1 cellular context compared by ENCODE assay signal in the genomic region with DNA sequence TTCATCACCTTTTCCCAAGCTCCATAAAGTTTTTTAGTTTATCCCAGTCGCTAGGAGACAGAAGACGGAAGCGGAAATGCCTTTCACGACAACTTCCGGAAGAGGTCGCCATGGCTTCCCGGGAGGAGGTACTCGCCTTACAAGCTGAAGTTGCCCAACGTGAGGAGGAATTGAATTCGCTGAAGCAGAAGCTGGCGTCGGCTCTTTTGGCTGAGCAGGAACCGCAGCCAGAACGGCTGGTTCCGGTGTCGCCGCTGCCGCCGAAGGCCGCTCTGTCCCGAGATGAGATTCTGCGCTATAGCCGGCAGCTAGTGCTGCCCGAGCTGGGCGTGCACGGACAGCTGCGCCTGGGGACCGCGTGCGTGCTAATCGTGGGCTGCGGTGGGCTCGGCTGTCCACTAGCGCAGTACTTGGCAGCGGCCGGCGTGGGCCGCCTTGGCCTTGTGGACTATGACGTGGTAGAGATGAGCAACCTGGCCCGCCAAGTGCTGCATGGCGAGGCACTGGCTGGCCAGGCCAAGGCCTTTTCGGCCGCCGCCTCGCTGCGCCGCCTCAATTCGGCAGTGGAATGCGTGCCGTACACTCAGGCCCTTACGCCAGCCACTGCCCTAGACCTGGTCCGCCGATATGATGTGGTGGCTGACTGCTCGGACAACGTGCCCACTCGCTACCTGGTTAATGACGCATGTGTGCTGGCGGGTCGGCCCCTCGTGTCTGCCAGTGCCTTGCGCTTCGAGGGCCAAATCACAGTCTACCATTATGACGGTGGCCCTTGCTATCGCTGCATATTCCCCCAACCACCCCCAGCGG.
TF ChIP-seq lines count a peak whose summit lies in the region.

A gene with protein sequence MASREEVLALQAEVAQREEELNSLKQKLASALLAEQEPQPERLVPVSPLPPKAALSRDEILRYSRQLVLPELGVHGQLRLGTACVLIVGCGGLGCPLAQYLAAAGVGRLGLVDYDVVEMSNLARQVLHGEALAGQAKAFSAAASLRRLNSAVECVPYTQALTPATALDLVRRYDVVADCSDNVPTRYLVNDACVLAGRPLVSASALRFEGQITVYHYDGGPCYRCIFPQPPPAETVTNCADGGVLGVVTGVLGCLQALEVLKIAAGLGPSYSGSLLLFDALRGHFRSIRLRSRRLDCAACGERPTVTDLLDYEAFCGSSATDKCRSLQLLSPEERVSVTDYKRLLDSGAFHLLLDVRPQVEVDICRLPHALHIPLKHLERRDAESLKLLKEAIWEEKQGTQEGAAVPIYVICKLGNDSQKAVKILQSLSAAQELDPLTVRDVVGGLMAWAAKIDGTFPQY (plus strand): TSS at position 86 of the 810 bp plus-strand sequence. CDS start 25 bp downstream, at position 111.

TF ChIP-seq in HepG2, 621 proteins besides CTCF, POLR2A, EP300 and RAD21 (continued from another document and continues in another):
- TF ChIP-seq, protein P1, sequence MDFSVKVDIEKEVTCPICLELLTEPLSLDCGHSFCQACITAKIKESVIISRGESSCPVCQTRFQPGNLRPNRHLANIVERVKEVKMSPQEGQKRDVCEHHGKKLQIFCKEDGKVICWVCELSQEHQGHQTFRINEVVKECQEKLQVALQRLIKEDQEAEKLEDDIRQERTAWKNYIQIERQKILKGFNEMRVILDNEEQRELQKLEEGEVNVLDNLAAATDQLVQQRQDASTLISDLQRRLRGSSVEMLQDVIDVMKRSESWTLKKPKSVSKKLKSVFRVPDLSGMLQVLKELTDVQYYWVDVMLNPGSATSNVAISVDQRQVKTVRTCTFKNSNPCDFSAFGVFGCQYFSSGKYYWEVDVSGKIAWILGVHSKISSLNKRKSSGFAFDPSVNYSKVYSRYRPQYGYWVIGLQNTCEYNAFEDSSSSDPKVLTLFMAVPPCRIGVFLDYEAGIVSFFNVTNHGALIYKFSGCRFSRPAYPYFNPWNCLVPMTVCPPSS (IDR thresholded peaks at IDR 0.05) = no peak
- no peak; the same call in 1 of the 2 replicates for TF ChIP-seq FOXO1 (CRISPR knock-in tag; IDR thresholded peaks at IDR 0.05)
- peak; percentile 9; the same call in 1 of the 2 replicates for TF ChIP-seq MYNN (CRISPR knock-in tag; IDR thresholded peaks at IDR 0.05; ENCODE audit: low read depth)
- TF ChIP-seq, protein P2, sequence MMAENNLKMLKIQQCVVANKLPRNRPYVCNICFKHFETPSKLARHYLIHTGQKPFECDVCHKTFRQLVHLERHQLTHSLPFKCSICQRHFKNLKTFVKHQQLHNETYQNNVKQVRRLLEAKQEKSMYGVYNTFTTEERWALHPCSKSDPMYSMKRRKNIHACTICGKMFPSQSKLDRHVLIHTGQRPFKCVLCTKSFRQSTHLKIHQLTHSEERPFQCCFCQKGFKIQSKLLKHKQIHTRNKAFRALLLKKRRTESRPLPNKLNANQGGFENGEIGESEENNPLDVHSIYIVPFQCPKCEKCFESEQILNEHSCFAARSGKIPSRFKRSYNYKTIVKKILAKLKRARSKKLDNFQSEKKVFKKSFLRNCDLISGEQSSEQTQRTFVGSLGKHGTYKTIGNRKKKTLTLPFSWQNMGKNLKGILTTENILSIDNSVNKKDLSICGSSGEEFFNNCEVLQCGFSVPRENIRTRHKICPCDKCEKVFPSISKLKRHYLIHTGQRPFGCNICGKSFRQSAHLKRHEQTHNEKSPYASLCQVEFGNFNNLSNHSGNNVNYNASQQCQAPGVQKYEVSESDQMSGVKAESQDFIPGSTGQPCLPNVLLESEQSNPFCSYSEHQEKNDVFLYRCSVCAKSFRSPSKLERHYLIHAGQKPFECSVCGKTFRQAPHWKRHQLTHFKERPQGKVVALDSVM (CRISPR knock-in tag; IDR thresholded peaks at IDR 0.05) = no peak
- TF ChIP-seq, protein P3, sequence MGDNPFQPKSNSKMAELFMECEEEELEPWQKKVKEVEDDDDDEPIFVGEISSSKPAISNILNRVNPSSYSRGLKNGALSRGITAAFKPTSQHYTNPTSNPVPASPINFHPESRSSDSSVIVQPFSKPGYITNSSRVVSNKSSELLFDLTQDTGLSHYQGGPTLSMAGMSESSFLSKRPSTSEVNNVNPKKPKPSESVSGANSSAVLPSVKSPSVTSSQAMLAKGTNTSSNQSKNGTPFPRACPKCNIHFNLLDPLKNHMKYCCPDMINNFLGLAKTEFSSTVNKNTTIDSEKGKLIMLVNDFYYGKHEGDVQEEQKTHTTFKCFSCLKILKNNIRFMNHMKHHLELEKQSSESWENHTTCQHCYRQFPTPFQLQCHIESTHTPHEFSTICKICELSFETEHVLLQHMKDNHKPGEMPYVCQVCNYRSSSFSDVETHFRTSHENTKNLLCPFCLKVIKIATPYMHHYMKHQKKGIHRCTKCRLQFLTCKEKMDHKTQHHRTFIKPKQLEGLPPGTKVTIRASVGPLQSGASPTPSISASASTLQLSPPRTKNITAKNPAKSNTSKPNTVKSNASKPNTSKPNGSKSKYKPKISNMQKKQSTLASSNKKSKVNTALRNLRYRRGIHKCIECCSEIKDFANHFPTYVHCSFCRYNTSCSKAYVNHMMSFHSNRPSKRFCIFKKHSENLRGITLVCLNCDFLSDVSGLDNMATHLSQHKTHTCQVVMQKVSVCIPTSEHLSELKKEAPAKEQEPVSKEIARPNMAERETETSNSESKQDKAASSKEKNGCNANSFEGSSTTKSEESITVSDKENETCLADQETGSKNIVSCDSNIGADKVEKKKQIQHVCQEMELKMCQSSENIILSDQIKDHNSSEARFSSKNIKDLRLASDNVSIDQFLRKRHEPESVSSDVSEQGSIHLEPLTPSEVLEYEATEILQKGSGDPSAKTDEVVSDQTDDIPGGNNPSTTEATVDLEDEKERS (CRISPR knock-in tag; IDR thresholded peaks at IDR 0.05) = no peak; the same call in 1 of the 2 replicates
- TF ChIP-seq KLF11 (CRISPR knock-in tag; IDR thresholded peaks at IDR 0.05) = no peak; the same call in 1 of the 2 replicates
- no peak for TF ChIP-seq ZNF282 (IDR thresholded peaks at IDR 0.05; ENCODE audit: partially characterized antibody)
- peak; percentile 72 for TF ChIP-seq GABPA (IDR thresholded peaks at IDR 0.05; ENCODE audit: low read depth, low read length)
- TF ChIP-seq GABPA (CRISPR knock-in tag; IDR thresholded peaks at IDR 0.05; ENCODE audit: low read depth) = peak; percentile 96
- TF ChIP-seq, protein P4, sequence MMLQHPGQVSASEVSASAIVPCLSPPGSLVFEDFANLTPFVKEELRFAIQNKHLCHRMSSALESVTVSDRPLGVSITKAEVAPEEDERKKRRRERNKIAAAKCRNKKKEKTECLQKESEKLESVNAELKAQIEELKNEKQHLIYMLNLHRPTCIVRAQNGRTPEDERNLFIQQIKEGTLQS (CRISPR knock-in tag; IDR thresholded peaks at IDR 0.05) = peak; percentile 66
- TF ChIP-seq ZNF205 (CRISPR knock-in tag; IDR thresholded peaks at IDR 0.05) = no peak
- peak; percentile 10 for TF ChIP-seq ZNF749 (CRISPR knock-in tag; IDR thresholded peaks at IDR 0.05; ENCODE audit: borderline replicate concordance)
- TF ChIP-seq ZKSCAN8 (CRISPR knock-in tag; IDR thresholded peaks at IDR 0.05; ENCODE audit: borderline replicate concordance) = peak; percentile 41; the same call in 1 of the 2 replicates
- TF ChIP-seq ZNF234 (CRISPR knock-in tag; conservative IDR thresholded peaks at IDR 0.05) = no peak; the same call in 1 of the 2 replicates
- no peak; the same call in none of the 2 replicates for TF ChIP-seq ARHGAP35 (CRISPR knock-in tag; IDR thresholded peaks at IDR 0.05; ENCODE audit: borderline replicate concordance)
- peak; percentile 62; the same call in 1 of the 2 replicates for TF ChIP-seq ZNF607 (CRISPR knock-in tag; IDR thresholded peaks at IDR 0.05; ENCODE audit: borderline replicate concordance)
- no peak for TF ChIP-seq JUNB (CRISPR knock-in tag; IDR thresholded peaks at IDR 0.05; ENCODE audit: borderline replicate concordance)
- TF ChIP-seq ZNF720 (CRISPR knock-in tag; IDR thresholded peaks at IDR 0.05) = no peak; the same call in 1 of the 2 replicates
- TF ChIP-seq, protein P5, sequence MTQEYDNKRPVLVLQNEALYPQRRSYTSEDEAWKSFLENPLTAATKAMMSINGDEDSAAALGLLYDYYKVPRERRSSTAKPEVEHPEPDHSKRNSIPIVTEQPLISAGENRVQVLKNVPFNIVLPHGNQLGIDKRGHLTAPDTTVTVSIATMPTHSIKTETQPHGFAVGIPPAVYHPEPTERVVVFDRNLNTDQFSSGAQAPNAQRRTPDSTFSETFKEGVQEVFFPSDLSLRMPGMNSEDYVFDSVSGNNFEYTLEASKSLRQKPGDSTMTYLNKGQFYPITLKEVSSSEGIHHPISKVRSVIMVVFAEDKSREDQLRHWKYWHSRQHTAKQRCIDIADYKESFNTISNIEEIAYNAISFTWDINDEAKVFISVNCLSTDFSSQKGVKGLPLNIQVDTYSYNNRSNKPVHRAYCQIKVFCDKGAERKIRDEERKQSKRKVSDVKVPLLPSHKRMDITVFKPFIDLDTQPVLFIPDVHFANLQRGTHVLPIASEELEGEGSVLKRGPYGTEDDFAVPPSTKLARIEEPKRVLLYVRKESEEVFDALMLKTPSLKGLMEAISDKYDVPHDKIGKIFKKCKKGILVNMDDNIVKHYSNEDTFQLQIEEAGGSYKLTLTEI (CRISPR knock-in tag; conservative IDR thresholded peaks at IDR 0.05) = no peak
- no peak for TF ChIP-seq SOX13 (IDR thresholded peaks at IDR 0.05)
- TF ChIP-seq SOX13 (CRISPR knock-in tag; conservative IDR thresholded peaks at IDR 0.05 in 1 of 2, IDR thresholded peaks at IDR 0.05 in 1 of 2) = no peak; a peak in 1 of 4 replicates
- TF ChIP-seq, protein P6, sequence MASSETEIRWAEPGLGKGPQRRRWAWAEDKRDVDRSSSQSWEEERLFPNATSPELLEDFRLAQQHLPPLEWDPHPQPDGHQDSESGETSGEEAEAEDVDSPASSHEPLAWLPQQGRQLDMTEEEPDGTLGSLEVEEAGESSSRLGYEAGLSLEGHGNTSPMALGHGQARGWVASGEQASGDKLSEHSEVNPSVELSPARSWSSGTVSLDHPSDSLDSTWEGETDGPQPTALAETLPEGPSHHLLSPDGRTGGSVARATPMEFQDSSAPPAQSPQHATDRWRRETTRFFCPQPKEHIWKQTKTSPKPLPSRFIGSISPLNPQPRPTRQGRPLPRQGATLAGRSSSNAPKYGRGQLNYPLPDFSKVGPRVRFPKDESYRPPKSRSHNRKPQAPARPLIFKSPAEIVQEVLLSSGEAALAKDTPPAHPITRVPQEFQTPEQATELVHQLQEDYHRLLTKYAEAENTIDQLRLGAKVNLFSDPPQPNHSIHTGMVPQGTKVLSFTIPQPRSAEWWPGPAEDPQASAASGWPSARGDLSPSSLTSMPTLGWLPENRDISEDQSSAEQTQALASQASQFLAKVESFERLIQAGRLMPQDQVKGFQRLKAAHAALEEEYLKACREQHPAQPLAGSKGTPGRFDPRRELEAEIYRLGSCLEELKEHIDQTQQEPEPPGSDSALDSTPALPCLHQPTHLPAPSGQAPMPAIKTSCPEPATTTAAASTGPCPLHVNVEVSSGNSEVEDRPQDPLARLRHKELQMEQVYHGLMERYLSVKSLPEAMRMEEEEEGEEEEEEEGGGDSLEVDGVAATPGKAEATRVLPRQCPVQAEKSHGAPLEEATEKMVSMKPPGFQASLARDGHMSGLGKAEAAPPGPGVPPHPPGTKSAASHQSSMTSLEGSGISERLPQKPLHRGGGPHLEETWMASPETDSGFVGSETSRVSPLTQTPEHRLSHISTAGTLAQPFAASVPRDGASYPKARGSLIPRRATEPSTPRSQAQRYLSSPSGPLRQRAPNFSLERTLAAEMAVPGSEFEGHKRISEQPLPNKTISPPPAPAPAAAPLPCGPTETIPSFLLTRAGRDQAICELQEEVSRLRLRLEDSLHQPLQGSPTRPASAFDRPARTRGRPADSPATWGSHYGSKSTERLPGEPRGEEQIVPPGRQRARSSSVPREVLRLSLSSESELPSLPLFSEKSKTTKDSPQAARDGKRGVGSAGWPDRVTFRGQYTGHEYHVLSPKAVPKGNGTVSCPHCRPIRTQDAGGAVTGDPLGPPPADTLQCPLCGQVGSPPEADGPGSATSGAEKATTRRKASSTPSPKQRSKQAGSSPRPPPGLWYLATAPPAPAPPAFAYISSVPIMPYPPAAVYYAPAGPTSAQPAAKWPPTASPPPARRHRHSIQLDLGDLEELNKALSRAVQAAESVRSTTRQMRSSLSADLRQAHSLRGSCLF (CRISPR knock-in tag; IDR thresholded peaks at IDR 0.05; ENCODE audit: borderline replicate concordance) = 0 out of 2 replicates have a peak, but pooled peaks have one; percentile 48
- TF ChIP-seq ZNF138 (CRISPR knock-in tag; IDR thresholded peaks at IDR 0.05; ENCODE audit: low read depth) = 0 out of 2 replicates have a peak, but pooled peaks have one; percentile 72
- TF ChIP-seq ZNF776 (CRISPR knock-in tag; IDR thresholded peaks at IDR 0.05) = peak; percentile 99
- TF ChIP-seq ZFYVE20 (CRISPR knock-in tag; IDR thresholded peaks at IDR 0.05; ENCODE audit: borderline replicate concordance, low read depth) = no peak
- TF ChIP-seq, protein P7, sequence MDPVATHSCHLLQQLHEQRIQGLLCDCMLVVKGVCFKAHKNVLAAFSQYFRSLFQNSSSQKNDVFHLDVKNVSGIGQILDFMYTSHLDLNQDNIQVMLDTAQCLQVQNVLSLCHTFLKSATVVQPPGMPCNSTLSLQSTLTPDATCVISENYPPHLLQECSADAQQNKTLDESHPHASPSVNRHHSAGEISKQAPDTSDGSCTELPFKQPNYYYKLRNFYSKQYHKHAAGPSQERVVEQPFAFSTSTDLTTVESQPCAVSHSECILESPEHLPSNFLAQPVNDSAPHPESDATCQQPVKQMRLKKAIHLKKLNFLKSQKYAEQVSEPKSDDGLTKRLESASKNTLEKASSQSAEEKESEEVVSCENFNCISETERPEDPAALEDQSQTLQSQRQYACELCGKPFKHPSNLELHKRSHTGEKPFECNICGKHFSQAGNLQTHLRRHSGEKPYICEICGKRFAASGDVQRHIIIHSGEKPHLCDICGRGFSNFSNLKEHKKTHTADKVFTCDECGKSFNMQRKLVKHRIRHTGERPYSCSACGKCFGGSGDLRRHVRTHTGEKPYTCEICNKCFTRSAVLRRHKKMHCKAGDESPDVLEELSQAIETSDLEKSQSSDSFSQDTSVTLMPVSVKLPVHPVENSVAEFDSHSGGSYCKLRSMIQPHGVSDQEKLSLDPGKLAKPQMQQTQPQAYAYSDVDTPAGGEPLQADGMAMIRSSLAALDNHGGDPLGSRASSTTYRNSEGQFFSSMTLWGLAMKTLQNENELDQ (CRISPR knock-in tag; IDR thresholded peaks at IDR 0.05; ENCODE audit: borderline replicate concordance) = no peak
- TF ChIP-seq, protein P8, sequence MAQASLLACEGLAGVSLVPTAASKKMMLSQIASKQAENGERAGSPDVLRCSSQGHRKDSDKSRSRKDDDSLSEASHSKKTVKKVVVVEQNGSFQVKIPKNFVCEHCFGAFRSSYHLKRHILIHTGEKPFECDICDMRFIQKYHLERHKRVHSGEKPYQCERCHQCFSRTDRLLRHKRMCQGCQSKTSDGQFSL (CRISPR knock-in tag; IDR thresholded peaks at IDR 0.05) = 0 out of 2 replicates have a peak, but pooled peaks have one; percentile 24
- no peak for TF ChIP-seq ARNT2 (CRISPR knock-in tag; IDR thresholded peaks at IDR 0.05; ENCODE audit: low read depth)
- no peak for TF ChIP-seq RFX5 (IDR thresholded peaks at IDR 0.05; ENCODE audit: low read depth, low read length)
- 0 out of 2 replicates have a peak, but pooled peaks have one; percentile 24 for TF ChIP-seq ZNF260 (CRISPR knock-in tag; IDR thresholded peaks at IDR 0.05; ENCODE audit: borderline replicate concordance, low read depth)
